ENCODE assay signal across 1 cellular context in genomic region chr3:13416002-13416793, GRCh38.
TF ChIP-seq lines count a peak whose summit lies in the region.

No MANE protein-coding gene starts in this region.

TF ChIP-seq in GM23338, 12 proteins besides CTCF, POLR2A, EP300 and RAD21 (continued from another document):
- TF ChIP-seq REST (IDR thresholded peaks at IDR 0.05; ENCODE audit: unreplicated experiment) (no peak), EZH2phosphoT487 (IDR thresholded peaks at IDR 0.05; ENCODE audit: unreplicated experiment) (no peak), JUNB (IDR thresholded peaks at IDR 0.05; ENCODE audit: unreplicated experiment) (no peak), EZH2 (IDR thresholded peaks at IDR 0.05; ENCODE audit: low read depth, unreplicated experiment) (no peak), STAT1 (IDR thresholded peaks at IDR 0.05; ENCODE audit: unreplicated experiment) (no peak), ETS1 (IDR thresholded peaks at IDR 0.05) (no peak), POLR2AphosphoS5 (IDR thresholded peaks at IDR 0.05; ENCODE audit: low read depth) (no peak), CREB1 (CRISPR knock-in tag; IDR thresholded peaks at IDR 0.05; ENCODE audit: low read depth) (no peak)
